Comparison of ENCODE assay signal across 8 cellular contexts in the genomic region with DNA sequence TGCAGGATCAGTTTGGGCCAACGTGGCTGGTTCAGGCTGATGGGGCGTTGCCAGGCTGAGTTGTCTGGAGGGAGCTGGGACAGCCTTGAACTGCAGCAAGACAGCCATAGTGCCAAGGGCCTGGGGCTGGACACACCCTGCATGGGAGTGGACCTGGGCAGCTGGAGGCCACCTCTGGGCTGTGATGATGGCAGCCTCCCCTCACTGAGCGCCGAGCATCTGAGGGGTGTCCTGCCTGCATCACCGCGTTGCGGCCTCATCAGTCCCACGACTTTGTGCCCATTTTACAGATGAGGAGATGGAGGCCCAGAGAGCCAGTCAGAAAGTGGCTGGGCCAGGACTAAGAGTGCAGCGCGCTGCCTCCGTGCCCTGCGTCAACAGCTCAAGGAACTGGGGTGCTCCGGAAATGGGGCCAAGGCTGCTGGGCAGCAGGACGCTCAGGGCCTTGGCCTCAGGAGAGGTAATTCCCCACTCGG. TPM values are rescaled to one million over a fixed set of nuclear protein-coding genes. Genes with fewer than 3 reads are reported as not detected.
A peak's percentile ranks its signal among the peaks of the same experiment; 100 is the strongest.
DNase-seq lines count a peak whose midpoint lies in the region; FAIRE-seq and TF ChIP-seq lines count a peak whose summit lies in the region.

No MANE protein-coding gene starts in this region.

- peak overlapping the region; percentile 56 for H3K27ac ChIP-seq in angular gyrus (ENCODE audit: low read depth, low read length)
- H3K27ac ChIP-seq in subcutaneous abdominal adipose tissue (ENCODE audit: low read depth, low read length): peak overlapping the region; percentile 93

- no peak for FAIRE-seq in GM19239 (lab: Jason Lieb, UNC)

- H3K4me1 Mint-ChIP-seq in T-helper 2 cell treated with Interferon-gamma antibody and Interleukin-4, amounts not matched to agents 5 μg/mL and 100 μg/mL, for 36 hours (ENCODE audit: low read depth): peaks cover 22% of the 10 kb centered on the region

- peak overlapping the region; percentile 93 for H3K27ac Mint-ChIP-seq in T-helper 2 cell treated with Interferon-gamma antibody and Interleukin-4, amounts not matched to agents 5 μg/mL and 100 μg/mL, for 36 hours

- no peaks in the 10 kb centered on the region for H3K27me3 Mint-ChIP-seq in T-helper 2 cell treated with Interferon-gamma antibody and Interleukin-4, amounts not matched to agents 5 μg/mL and 100 μg/mL, for 36 hours (ENCODE audit: low read depth)

- no peak for TF ChIP-seq CTCF in kidney epithelial cell (IDR thresholded peaks at IDR 0.05; ENCODE audit: insufficient read depth, low read length, poor library complexity, severe bottlenecking)

- H3K4me3 ChIP-seq in kidney epithelial cell (ENCODE audit: low read depth, low read length) (peak overlapping the region; percentile 76), subcutaneous abdominal adipose tissue (ENCODE audit: low read depth in 1 of 5, low read length in 5 of 5) (peak overlapping the region; percentile 44 to 80 (median 71))

- H3K36me3 ChIP-seq in kidney epithelial cell (ENCODE audit: control insufficient read depth, insufficient read depth, low read length): no peaks in the 10 kb centered on the region
- peaks cover 0 to 2% (median 0%) of the 10 kb centered on the region in 5 donors for H3K36me3 ChIP-seq in subcutaneous abdominal adipose tissue (ENCODE audit: control insufficient read depth in 5 of 5, insufficient read depth in 5 of 5, low read length in 5 of 5)

- no peaks in the 10 kb centered on the region for H3K9me3 ChIP-seq in subcutaneous abdominal adipose tissue (ENCODE audit: control insufficient read depth in 5 of 5, low read length in 5 of 5)

- no peaks in the 10 kb centered on the region for H3K36me3 Mint-ChIP-seq in T-helper 2 cell treated with Interferon-gamma antibody and Interleukin-4, amounts not matched to agents 5 μg/mL and 100 μg/mL, for 36 hours (ENCODE audit: low read depth)

- H3K9ac ChIP-seq in subcutaneous abdominal adipose tissue (ENCODE audit: low read length in 5 of 5): peak overlapping the region in 4 of 5 donors; percentile 13 to 66 (median 58)

- peaks cover 0 to 49% (median 41%) of the 10 kb centered on the region in 5 donors for H3K4me1 ChIP-seq in subcutaneous abdominal adipose tissue (ENCODE audit: control insufficient read depth in 5 of 5, insufficient read depth in 5 of 5, low read length in 5 of 5)

- H3K27me3 ChIP-seq in kidney epithelial cell (ENCODE audit: control insufficient read depth, insufficient read depth, low read length) (no peaks in the 10 kb centered on the region), subcutaneous abdominal adipose tissue (ENCODE audit: control insufficient read depth in 5 of 5, insufficient read depth in 4 of 5, low read length in 5 of 5) (no peaks in the 10 kb centered on the region)

- H3K9me3 Mint-ChIP-seq in T-helper 2 cell treated with Interferon-gamma antibody and Interleukin-4, amounts not matched to agents 5 μg/mL and 100 μg/mL, for 36 hours: no peaks in the 10 kb centered on the region

- no peak for DNase-seq in T-helper 2 cell treated with Interferon-gamma antibody and Interleukin-4, amounts not matched to agents 5 μg/mL and 100 μg/mL, for 36 hours (ENCODE audit: low spot score)
- no peak for DNase-seq in T-helper 2 cell
- DNase-seq in kidney epithelial cell (ENCODE audit: low read depth): no peak
- DNase-seq in NOMO-1 treated with dmso at 0.1 percent for 144 hours (lab: John Stamatoyannopoulos, UW; ENCODE audit: unreplicated experiment): no peak
- DNase-seq in COR-L47 (lab: John Stamatoyannopoulos, UW): no peak
- no peak for DNase-seq in GM19239 (ENCODE audit: insufficient read length, low spot score)

- peak overlapping the region; percentile 97 for H3K4me3 Mint-ChIP-seq in T-helper 2 cell treated with Interferon-gamma antibody and Interleukin-4, amounts not matched to agents 5 μg/mL and 100 μg/mL, for 36 hours

RNA-seq across cellular contexts. Expression of gene TSPO, which starts 0.6 kb away (rescaled TPM):
- 394 and 515 TPM in 2 replicates for total RNA-seq in kidney epithelial cell

RNA-seq across cellular contexts. Expression of gene MCAT, which starts 7.6 kb away (rescaled TPM):
- 32.8 and 32.9 TPM in 2 replicates for total RNA-seq in kidney epithelial cell

RNA-seq across cellular contexts. Expression of gene TTLL12, which starts 36.2 kb away (rescaled TPM):
- 46.2 and 55.1 TPM in 2 replicates for total RNA-seq in kidney epithelial cell

RNA-seq across cellular contexts. Expression of gene BIK, which starts 40.2 kb away (rescaled TPM):
- 28.5 and 31.3 TPM in 2 replicates for total RNA-seq in kidney epithelial cell
